In the genomic region with DNA sequence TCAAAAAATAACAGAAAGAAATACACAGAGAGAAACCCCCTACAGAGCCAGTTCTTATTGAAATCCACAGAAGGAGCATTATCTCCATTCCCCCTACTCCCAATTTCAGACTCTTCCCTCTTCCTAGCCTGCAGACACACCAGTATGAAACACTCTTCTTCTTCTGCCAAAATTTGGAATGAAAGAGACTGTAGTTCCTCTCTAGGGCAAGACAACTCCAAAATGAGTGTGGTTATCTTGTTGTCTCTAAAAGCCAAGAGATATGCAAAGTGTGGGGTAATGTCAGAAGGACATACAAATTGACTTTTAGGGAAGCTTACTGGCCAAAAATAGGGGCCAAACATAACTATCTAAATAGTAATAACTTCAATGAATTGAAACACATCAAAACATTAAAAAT, we compare ENCODE assay signal across 14 cellular contexts.
DNase-seq lines count a peak whose midpoint lies in the region; ATAC-seq and TF ChIP-seq lines count a peak whose summit lies in the region.
"Had no signal": no experiment of that assay in that cellular context is flagged by ENCODE, and none has a peak within 500 bp of the region (broad histone marks: within the 10 kb centered on the region; RNA-seq: fewer than 3 reads in every experiment).

No MANE protein-coding gene starts in this region.

- H3K9me3 ChIP-seq in heart right ventricle = peaks cover 0 to 25% (median 0%) of the 10 kb centered on the region in 11 donors
- H3K9me3 ChIP-seq in right atrium auricular region = peaks cover 0 to 6% of the 10 kb centered on the region in 2 donors
- peaks cover 11% of the 10 kb centered on the region for H3K9me3 ChIP-seq in mesenchymal stem cell (ENCODE audit: control insufficient read depth, low read length)
- no peaks in the 10 kb centered on the region for H3K9me3 ChIP-seq in uterus
- H3K9me3 ChIP-seq: BE2C had no signal

- in situ Hi-C loops in astrocyte of the spinal cord (cut with HindIII; ENCODE audit: low sequenced_read_pairs) = no loop called here

- TF ChIP-seq POLR2A in uterus (IDR thresholded peaks at IDR 0.05) = no peak

- no peak overlapping the region for H2BK12ac ChIP-seq in mesenchymal stem cell (ENCODE audit: low read length in 2 of 2)

- no peak overlapping the region for H2AFZ ChIP-seq in mesenchymal stem cell (ENCODE audit: low read depth, low read length)
- H2AFZ ChIP-seq: GM23338 had no signal

- no peak overlapping the region for H3K4me2 ChIP-seq in mesenchymal stem cell (ENCODE audit: low read length, poor library complexity, severe bottlenecking)
- H3K4me2 ChIP-seq: GM23338 had no signal

- H3K27me3 ChIP-seq in heart right ventricle (no peaks in the 10 kb centered on the region), right atrium auricular region (no peaks in the 10 kb centered on the region), mesenchymal stem cell (ENCODE audit: control insufficient read depth in 1 of 2, insufficient read depth in 1 of 2, low read length in 2 of 2) (no peaks in the 10 kb centered on the region), uterus (no peaks in the 10 kb centered on the region)
- H3K27me3 ChIP-seq: BE2C had no signal

- no peak overlapping the region for H3K23ac ChIP-seq in mesenchymal stem cell (ENCODE audit: low read length in 2 of 2)

- H2AK5ac ChIP-seq in mesenchymal stem cell (ENCODE audit: low read length, severe bottlenecking) = no peak overlapping the region

- H3K4ac ChIP-seq in mesenchymal stem cell (ENCODE audit: low read depth in 1 of 2, low read length in 2 of 2) = no peak overlapping the region

- H4K8ac ChIP-seq in mesenchymal stem cell (ENCODE audit: low read length) = no peak overlapping the region

- no peaks in the 10 kb centered on the region for H3K79me1 ChIP-seq in mesenchymal stem cell (replicated peaks; ENCODE audit: low read length, poor library complexity, severe bottlenecking)

- H3K4me3 ChIP-seq in heart right ventricle (no peak overlapping the region), right atrium auricular region (no peak overlapping the region), astrocyte of the spinal cord (ENCODE audit: low read depth, low read length) (no peak overlapping the region), mesenchymal stem cell (ENCODE audit: insufficient read depth in 1 of 2, low read depth in 1 of 2, low read length in 2 of 2) (no peak overlapping the region), uterus (no peak overlapping the region)
- H3K4me3 ChIP-seq: GM23338 had no signal

- no peak overlapping the region for H3K27ac ChIP-seq in heart right ventricle
- no peak overlapping the region for H3K27ac ChIP-seq in right atrium auricular region
- peak overlapping the region; percentile 46 for H3K27ac ChIP-seq in mesenchymal stem cell (ENCODE audit: low read length, poor library complexity, severe bottlenecking)
- H3K27ac ChIP-seq in uterus = no peak overlapping the region
- H3K27ac ChIP-seq: C4-2B had no signal

- H3K18ac ChIP-seq in mesenchymal stem cell (ENCODE audit: low read depth in 1 of 2, low read length in 2 of 2) = no peak overlapping the region

- peak in 5 of 8 donors; percentile 21 to 63 (median 30) for ATAC-seq in heart right ventricle
- ATAC-seq: GM23338 had no signal

- no peak overlapping the region for H3K14ac ChIP-seq in mesenchymal stem cell (ENCODE audit: low read length in 2 of 2)

- TF ChIP-seq CTCF in heart right ventricle (IDR thresholded peaks at IDR 0.05) = no peak
- no peak for TF ChIP-seq CTCF in right atrium auricular region (IDR thresholded peaks at IDR 0.05)
- no peak for TF ChIP-seq CTCF in astrocyte of the spinal cord (IDR thresholded peaks at IDR 0.05; ENCODE audit: low read depth, low read length)
- no peak for TF ChIP-seq CTCF in uterus (IDR thresholded peaks at IDR 0.05)

- intact Hi-C loops in heart right ventricle (cut with DNase I) = no loop called here
- intact Hi-C loops in uterus (cut with DNase I; ENCODE audit: low total_unique reads) = no loop called here

- DNase-seq in heart right ventricle = no peak
- DNase-seq in right atrium auricular region (ENCODE audit: low spot score) = no peak
- peak; percentile 13 for DNase-seq in astrocyte of the spinal cord (ENCODE audit: low read depth, low spot score)
- no peak for DNase-seq in mesenchymal stem cell
- no peak for DNase-seq in uterus
- DNase-seq in nucleus accumbens (lab: John Stamatoyannopoulos, UW) = no peak
- no peak for DNase-seq in activated CD4-positive, alpha-beta T cell treated with anti-CD3 and anti-CD28 coated beads, Interleukin-2, amount 50 U/mL, for 4 hours
- DNase-seq: BE2C; CD4-positive, alpha-beta memory T cell; DMS79 treated with DMSO at 0.1 percent for 48 hours; GDM1; H7 had no signal

- no peaks in the 10 kb centered on the region for H3K36me3 ChIP-seq in heart right ventricle
- H3K36me3 ChIP-seq in right atrium auricular region = no peaks in the 10 kb centered on the region
- H3K36me3 ChIP-seq in mesenchymal stem cell (ENCODE audit: control insufficient read depth in 1 of 2, insufficient read depth in 2 of 2, low read depth in 1 of 2, low read length in 2 of 2) = no peaks in the 10 kb centered on the region
- no peaks in the 10 kb centered on the region for H3K36me3 ChIP-seq in uterus
- H3K36me3 ChIP-seq: BE2C had no signal

- H3K9ac ChIP-seq in mesenchymal stem cell (ENCODE audit: low read length) = no peak overlapping the region

- H2BK15ac ChIP-seq in mesenchymal stem cell (ENCODE audit: low read depth, poor library complexity, severe bottlenecking) = no peak overlapping the region

- H4K91ac ChIP-seq in mesenchymal stem cell (ENCODE audit: low read length) = no peak overlapping the region

- H2BK5ac ChIP-seq in mesenchymal stem cell (ENCODE audit: low read depth, low read length, poor library complexity, severe bottlenecking) = no peak overlapping the region

- H3K4me1 ChIP-seq in heart right ventricle (no peaks in the 10 kb centered on the region), right atrium auricular region (no peaks in the 10 kb centered on the region), mesenchymal stem cell (ENCODE audit: control insufficient read depth, insufficient read depth, low read depth, low read length) (peaks cover 2% of the 10 kb centered on the region), uterus (no peaks in the 10 kb centered on the region)
- H3K4me1 ChIP-seq: BE2C had no signal

- no peak overlapping the region for H2BK120ac ChIP-seq in mesenchymal stem cell (ENCODE audit: low read depth, low read length)
